21 cellular contexts compared by ENCODE assay signal in genomic region chr1:42618866-42619265, GRCh38.
"Had no signal": no experiment of that assay in that cellular context is flagged by ENCODE, and none has a peak within 500 bp of the region (broad histone marks: within the 10 kb centered on the region; RNA-seq: fewer than 3 reads in every experiment).

No MANE protein-coding gene starts in this region.

- H3K27me3 ChIP-seq: colonic mucosa, heart right ventricle, left lung, neutrophil, spleen, testis, tibial nerve, upper lobe of right lung had no signal

- H3K4me1 Mint-ChIP-seq: naive thymus-derived CD4-positive, alpha-beta T cell had no signal

- H3K36me3 ChIP-seq: colonic mucosa, heart right ventricle, left lung, neutrophil, spleen, upper lobe of right lung had no signal

- H3K4me3 ChIP-seq: colonic mucosa, heart right ventricle, left lung, lung, spleen, testis, tibial nerve, upper lobe of right lung had no signal

- H3K9me3 Mint-ChIP-seq: stimulated activated memory B cell treated with anti-CD40 and anti-IgM and Interleukin-4, amounts not matched to agents 10 μg/mL and 1 μg/mL and 100 μg/mL, for 72 hours had no signal

- DNase-seq: caudate nucleus; colonic mucosa; dermis blood vessel endothelial cell; heart right ventricle; islet precursor cell; left lung; mesendoderm; naive thymus-derived CD4-positive, alpha-beta T cell; spleen; stimulated activated CD4-positive, alpha-beta T cell treated with anti-CD3 and anti-CD28 coated beads, Interleukin-15, amount 100 ng/mL, for 24 hours; stimulated activated CD4-positive, alpha-beta T cell treated with anti-CD3 and anti-CD28 coated beads, Interleukin-1b, Interleukin-23, amount 100 ng/mL, for 48 hours; stimulated activated CD4-positive, alpha-beta T cell treated with anti-CD3 and anti-CD28 coated beads, Interleukin-4, amount 100 ng/mL, for 24 hours; testis; upper lobe of right lung had no signal

- ATAC-seq: heart right ventricle; left lung; naive thymus-derived CD4-positive, alpha-beta T cell; sciatic nerve; stimulated activated memory B cell treated with anti-CD40 and anti-IgM and Interleukin-4, amounts not matched to agents 10 μg/mL and 1 μg/mL and 100 μg/mL, for 72 hours; upper lobe of right lung had no signal

- H3K4me3 Mint-ChIP-seq: naive thymus-derived CD4-positive, alpha-beta T cell; stimulated activated memory B cell treated with anti-CD40 and anti-IgM and Interleukin-4, amounts not matched to agents 10 μg/mL and 1 μg/mL and 100 μg/mL, for 72 hours; stimulated activated naive CD8-positive, alpha-beta T cell treated with anti-CD3 and anti-CD28 coated beads, Interleukin-15, Interleukin-2, amounts not matched to agents 100 ng/mL and 50 ng/mL, for 24 hours had no signal

- H3K9me3 ChIP-seq: colonic mucosa, heart right ventricle, left lung, neutrophil, spleen, testis, tibial nerve, upper lobe of right lung had no signal

- H3K4me1 ChIP-seq: colonic mucosa, heart right ventricle, left lung, spleen, testis, tibial nerve, upper lobe of right lung had no signal

- H3K36me3 Mint-ChIP-seq: stimulated activated memory B cell treated with anti-CD40 and anti-IgM and Interleukin-4, amounts not matched to agents 10 μg/mL and 1 μg/mL and 100 μg/mL, for 72 hours had no signal

- H3K27ac Mint-ChIP-seq: naive thymus-derived CD4-positive, alpha-beta T cell; stimulated activated memory B cell treated with anti-CD40 and anti-IgM and Interleukin-4, amounts not matched to agents 10 μg/mL and 1 μg/mL and 100 μg/mL, for 72 hours; stimulated activated naive CD8-positive, alpha-beta T cell treated with anti-CD3 and anti-CD28 coated beads, Interleukin-15, Interleukin-2, amounts not matched to agents 100 ng/mL and 50 ng/mL, for 24 hours had no signal

- FAIRE-seq: frontal cortex had no signal

- H3K27me3 Mint-ChIP-seq: stimulated activated memory B cell treated with anti-CD40 and anti-IgM and Interleukin-4, amounts not matched to agents 10 μg/mL and 1 μg/mL and 100 μg/mL, for 72 hours; stimulated activated naive CD8-positive, alpha-beta T cell treated with anti-CD3 and anti-CD28 coated beads, Interleukin-15, Interleukin-2, amounts not matched to agents 100 ng/mL and 50 ng/mL, for 24 hours had no signal

- H3K27ac ChIP-seq: colonic mucosa, heart right ventricle, left lung, neutrophil, spleen, testis, tibial nerve, upper lobe of right lung had no signal
